ENCODE assay signal across 24 cellular contexts in the genomic region with DNA sequence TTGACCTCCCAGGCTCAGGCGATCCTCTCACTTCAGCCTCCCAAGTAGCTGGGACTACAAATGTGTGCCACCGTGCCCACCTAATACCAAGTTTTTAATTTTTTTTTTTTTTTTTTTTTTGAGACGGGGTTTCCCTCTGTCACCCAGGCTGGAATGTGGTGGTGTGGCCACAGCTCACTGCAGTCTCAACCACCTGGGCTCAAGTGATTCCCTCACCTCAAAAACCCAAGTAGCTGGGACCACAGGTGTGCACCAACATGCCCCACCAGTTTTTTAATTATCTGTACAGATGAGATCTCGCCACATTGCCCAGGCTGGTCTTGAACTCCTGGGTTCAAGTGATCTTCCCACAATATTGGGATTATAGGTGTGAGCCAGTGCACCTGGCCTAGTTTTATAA. TPM values are rescaled to one million over a fixed set of nuclear protein-coding genes. Genes with fewer than 3 reads are reported as not detected.
DNase-seq lines count a peak whose midpoint lies in the region; ATAC-seq and TF ChIP-seq lines count a peak whose summit lies in the region.
"Had no signal": no experiment of that assay in that cellular context is flagged by ENCODE, and none has a peak within 500 bp of the region (broad histone marks: within the 10 kb centered on the region; RNA-seq: fewer than 3 reads in every experiment).

No MANE protein-coding gene starts in this region.

- TF ChIP-seq CTCF in DOHH2 (IDR thresholded peaks at IDR 0.05; ENCODE audit: low read depth, low read length, poor library complexity, severe bottlenecking), result no peak

- no peaks in the 10 kb centered on the region for H3K9me3 Mint-ChIP-seq in activated CD8-positive, alpha-beta memory T cell treated with anti-CD3 and anti-CD28 coated beads, Interleukin-2, amount 10 ng/mL, durations not matched to agents 7 days and 5 days (ENCODE audit: low read depth)
- no peaks in the 10 kb centered on the region for H3K9me3 Mint-ChIP-seq in CD4-positive, CD25-positive, alpha-beta regulatory T cell
- no peaks in the 10 kb centered on the region for H3K9me3 Mint-ChIP-seq in immature natural killer cell

- peak overlapping the region; percentile 11; the same call in 1 of the 2 replicates for H3K4me2 ChIP-seq in DOHH2 (ENCODE audit: low read length)
- H3K4me2 ChIP-seq: KMS-11 had no signal

- H3K4me1 ChIP-seq in CD4-positive, CD25-positive, alpha-beta regulatory T cell (ENCODE audit: control insufficient read depth, insufficient read depth, low read length, poor library complexity, severe bottlenecking), result peaks cover 57% of the 10 kb centered on the region
- peaks cover 53% of the 10 kb centered on the region for H3K4me1 ChIP-seq in DOHH2 (ENCODE audit: control insufficient read depth, low read length)
- H3K4me1 ChIP-seq: SJSA1 had no signal

- H3K4me3 Mint-ChIP-seq in activated CD8-positive, alpha-beta memory T cell treated with anti-CD3 and anti-CD28 coated beads, Interleukin-2, amount 10 ng/mL, durations not matched to agents 7 days and 5 days, result no peak overlapping the region
- H3K4me3 Mint-ChIP-seq in CD4-positive, CD25-positive, alpha-beta regulatory T cell, result no peak overlapping the region
- H3K4me3 Mint-ChIP-seq in immature natural killer cell, result no peak overlapping the region
- H3K4me3 Mint-ChIP-seq: IgD-negative memory B cell had no signal

- CTCF ChIA-PET in activated CD8-positive, alpha-beta memory T cell treated with anti-CD3 and anti-CD28 coated beads, Interleukin-2, amount 10 ng/mL, durations not matched to agents 7 days and 5 days (lab: Charles Lee), result interaction anchor here (1.9 to 5.5 kb wide), 5 partner anchors 10 to 100 kb away, joined by 4 to 30 read pairs (median 14); a partner anchor contains a TSS

- H3K9me2 ChIP-seq in DOHH2 (replicated peaks; ENCODE audit: control insufficient read depth, low read length), result no peaks in the 10 kb centered on the region

- H3K4me3 ChIP-seq in CD4-positive, CD25-positive, alpha-beta regulatory T cell (ENCODE audit: low read depth, low read length), result no peak overlapping the region
- no peak overlapping the region for H3K4me3 ChIP-seq in DOHH2 (ENCODE audit: low read length)
- H3K4me3 ChIP-seq: SJSA1 had no signal

- H3K9me3 ChIP-seq in CD4-positive, CD25-positive, alpha-beta regulatory T cell (ENCODE audit: control insufficient read depth in 2 of 2, low read length in 2 of 2), result no peaks in the 10 kb centered on the region
- no peaks in the 10 kb centered on the region for H3K9me3 ChIP-seq in DOHH2 (ENCODE audit: control insufficient read depth, insufficient read depth, low read length)
- H3K9me3 ChIP-seq: SJSA1 had no signal

- ATAC-seq in activated CD8-positive, alpha-beta memory T cell treated with anti-CD3 and anti-CD28 coated beads, Interleukin-2, amount 10 ng/mL, durations not matched to agents 7 days and 5 days, result no peak
- no peak for ATAC-seq in CD4-positive, CD25-positive, alpha-beta regulatory T cell (ENCODE audit: low read depth in 2 of 2)
- no peak for ATAC-seq in HG03196 (IDR thresholded peaks at IDR 0.05; ENCODE audit: unreplicated experiment)

- H3K27ac Mint-ChIP-seq in activated CD8-positive, alpha-beta memory T cell treated with anti-CD3 and anti-CD28 coated beads, Interleukin-2, amount 10 ng/mL, durations not matched to agents 7 days and 5 days, result peak overlapping the region; percentile 56
- H3K27ac Mint-ChIP-seq in CD4-positive, CD25-positive, alpha-beta regulatory T cell, result peak overlapping the region in 2 of 3 donors; percentile 33 to 35
- peak overlapping the region in 4 of 6 donors; percentile 16 to 72 (median 40) for H3K27ac Mint-ChIP-seq in immature natural killer cell
- H3K27ac Mint-ChIP-seq: IgD-negative memory B cell had no signal

- peaks cover 19% of the 10 kb centered on the region; the same call in 1 of the 2 replicates for H4K20me1 ChIP-seq in DOHH2 (ENCODE audit: control insufficient read depth, insufficient read depth, low read depth, low read length)

- H3K36me3 Mint-ChIP-seq in activated CD8-positive, alpha-beta memory T cell treated with anti-CD3 and anti-CD28 coated beads, Interleukin-2, amount 10 ng/mL, durations not matched to agents 7 days and 5 days, result peaks cover 78% of the 10 kb centered on the region
- peaks cover 40% of the 10 kb centered on the region for H3K36me3 Mint-ChIP-seq in CD4-positive, CD25-positive, alpha-beta regulatory T cell
- peaks cover 15 to 34% (median 15%) of the 10 kb centered on the region in 3 donors for H3K36me3 Mint-ChIP-seq in immature natural killer cell

- H3K36me3 ChIP-seq in CD4-positive, CD25-positive, alpha-beta regulatory T cell (ENCODE audit: control insufficient read depth, insufficient read depth, low read length), result peaks cover 69% of the 10 kb centered on the region
- peaks cover 86% of the 10 kb centered on the region for H3K36me3 ChIP-seq in DOHH2 (ENCODE audit: control insufficient read depth, low read length)

- no peaks in the 10 kb centered on the region for H3K27me3 ChIP-seq in CD4-positive, CD25-positive, alpha-beta regulatory T cell (ENCODE audit: control insufficient read depth, insufficient read depth, low read length)
- no peaks in the 10 kb centered on the region for H3K27me3 ChIP-seq in DOHH2 (ENCODE audit: control insufficient read depth, low read length)
- H3K27me3 ChIP-seq: SJSA1 had no signal

- peaks cover 73% of the 10 kb centered on the region for H3K4me1 Mint-ChIP-seq in activated CD8-positive, alpha-beta memory T cell treated with anti-CD3 and anti-CD28 coated beads, Interleukin-2, amount 10 ng/mL, durations not matched to agents 7 days and 5 days
- H3K4me1 Mint-ChIP-seq in CD4-positive, CD25-positive, alpha-beta regulatory T cell, result peaks cover 37 to 79% (median 67%) of the 10 kb centered on the region in 4 donors
- peaks cover 67 to 86% of the 10 kb centered on the region in 2 donors for H3K4me1 Mint-ChIP-seq in immature natural killer cell

- H3K27ac ChIP-seq in CD4-positive, CD25-positive, alpha-beta regulatory T cell (ENCODE audit: insufficient read depth, low read length, poor library complexity, severe bottlenecking), result no peak overlapping the region
- no peak overlapping the region; the same call in 1 of the 2 replicates for H3K27ac ChIP-seq in DOHH2 (ENCODE audit: low read depth, low read length)
- H3K27ac ChIP-seq: HL-60, KMS-11, SJSA1 had no signal

- DNase-seq in activated CD8-positive, alpha-beta memory T cell treated with anti-CD3 and anti-CD28 coated beads, Interleukin-2, amount 10 ng/mL, durations not matched to agents 7 days and 5 days, result no peak
- DNase-seq in activated CD8-positive, alpha-beta memory T cell treated with anti-CD3 and anti-CD28 coated beads, Interleukin-2, amount 50 U/mL, for 48 hours, result no peak
- no peak for DNase-seq in CD4-positive, CD25-positive, alpha-beta regulatory T cell
- DNase-seq in immature natural killer cell (no peak), inferior parietal cortex (ENCODE audit: extremely low spot score) (no peak)
- DNase-seq: COR-L47, DMS53, EL, GDM1, GOT3, HCEC 1CT, MM.1S, NCI-H2029, NCI-H446, NCI-H524 treated with DMSO at 0.1 percent for 48 hours, NCI-H774, Right ventricle myocardium superior, RPMI8226 had no signal

- peaks cover 18% of the 10 kb centered on the region for H3F3A ChIP-seq in DOHH2 (ENCODE audit: control insufficient read depth, insufficient read depth)

- H3K27me3 Mint-ChIP-seq in activated CD8-positive, alpha-beta memory T cell treated with anti-CD3 and anti-CD28 coated beads, Interleukin-2, amount 10 ng/mL, durations not matched to agents 7 days and 5 days, result no peaks in the 10 kb centered on the region
- no peaks in the 10 kb centered on the region for H3K27me3 Mint-ChIP-seq in CD4-positive, CD25-positive, alpha-beta regulatory T cell
- no peaks in the 10 kb centered on the region for H3K27me3 Mint-ChIP-seq in immature natural killer cell (ENCODE audit: low read depth in 3 of 3)
- H3K27me3 Mint-ChIP-seq: IgD-negative memory B cell had no signal

- H3K79me2 ChIP-seq in DOHH2 (ENCODE audit: control insufficient read depth, low read length), result peaks cover 98% of the 10 kb centered on the region

RNA-seq across cellular contexts. Expression of a gene that starts 22.7 kb away (rescaled TPM):
- total RNA-seq in activated CD8-positive, alpha-beta memory T cell treated with anti-CD3 and anti-CD28 coated beads, Interleukin-2, amount 10 ng/mL, durations not matched to agents 7 days and 5 days, result 100 to 1,000 TPM; 401 to 507 TPM
- total RNA-seq in CD4-positive, CD25-positive, alpha-beta regulatory T cell, result 364 TPM
- 100 to 1,000 TPM; 288 to 597 (median 387) TPM for polyA plus RNA-seq in CD4-positive, CD25-positive, alpha-beta regulatory T cell
- polyA plus RNA-seq in immature natural killer cell, result 100 to 1,000 TPM; 300 to 552 (median 460) TPM
